In the genomic region with DNA sequence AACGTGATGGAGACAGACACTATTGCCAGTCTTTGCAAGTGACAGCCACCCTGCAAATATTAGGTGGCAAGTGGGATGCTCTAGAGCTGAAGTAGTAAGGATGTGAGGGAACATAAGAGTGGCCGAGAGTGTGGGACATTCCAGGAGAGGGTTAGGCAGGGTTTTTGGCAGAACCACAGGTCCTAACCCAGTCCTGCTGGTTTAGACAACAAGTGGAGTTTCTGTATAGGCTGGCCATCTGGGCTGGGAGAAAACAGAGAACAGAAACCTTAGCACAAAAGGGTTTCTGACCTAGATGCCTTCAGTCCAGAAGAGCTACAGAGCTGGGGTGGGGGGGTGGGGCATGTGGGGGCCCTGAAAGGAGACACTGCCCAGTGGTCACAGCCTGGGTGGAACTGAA, we compare ENCODE assay signal across 1 cellular context.
TF ChIP-seq lines count a peak whose summit lies in the region.

No MANE protein-coding gene starts in this region.

TF ChIP-seq in GM23338, 12 proteins besides CTCF, POLR2A, EP300 and RAD21 (continued from another document):
- TF ChIP-seq, protein P1, sequence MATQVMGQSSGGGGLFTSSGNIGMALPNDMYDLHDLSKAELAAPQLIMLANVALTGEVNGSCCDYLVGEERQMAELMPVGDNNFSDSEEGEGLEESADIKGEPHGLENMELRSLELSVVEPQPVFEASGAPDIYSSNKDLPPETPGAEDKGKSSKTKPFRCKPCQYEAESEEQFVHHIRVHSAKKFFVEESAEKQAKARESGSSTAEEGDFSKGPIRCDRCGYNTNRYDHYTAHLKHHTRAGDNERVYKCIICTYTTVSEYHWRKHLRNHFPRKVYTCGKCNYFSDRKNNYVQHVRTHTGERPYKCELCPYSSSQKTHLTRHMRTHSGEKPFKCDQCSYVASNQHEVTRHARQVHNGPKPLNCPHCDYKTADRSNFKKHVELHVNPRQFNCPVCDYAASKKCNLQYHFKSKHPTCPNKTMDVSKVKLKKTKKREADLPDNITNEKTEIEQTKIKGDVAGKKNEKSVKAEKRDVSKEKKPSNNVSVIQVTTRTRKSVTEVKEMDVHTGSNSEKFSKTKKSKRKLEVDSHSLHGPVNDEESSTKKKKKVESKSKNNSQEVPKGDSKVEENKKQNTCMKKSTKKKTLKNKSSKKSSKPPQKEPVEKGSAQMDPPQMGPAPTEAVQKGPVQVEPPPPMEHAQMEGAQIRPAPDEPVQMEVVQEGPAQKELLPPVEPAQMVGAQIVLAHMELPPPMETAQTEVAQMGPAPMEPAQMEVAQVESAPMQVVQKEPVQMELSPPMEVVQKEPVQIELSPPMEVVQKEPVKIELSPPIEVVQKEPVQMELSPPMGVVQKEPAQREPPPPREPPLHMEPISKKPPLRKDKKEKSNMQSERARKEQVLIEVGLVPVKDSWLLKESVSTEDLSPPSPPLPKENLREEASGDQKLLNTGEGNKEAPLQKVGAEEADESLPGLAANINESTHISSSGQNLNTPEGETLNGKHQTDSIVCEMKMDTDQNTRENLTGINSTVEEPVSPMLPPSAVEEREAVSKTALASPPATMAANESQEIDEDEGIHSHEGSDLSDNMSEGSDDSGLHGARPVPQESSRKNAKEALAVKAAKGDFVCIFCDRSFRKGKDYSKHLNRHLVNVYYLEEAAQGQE (IDR thresholded peaks at IDR 0.05; ENCODE audit: unreplicated experiment): no peak
- TF ChIP-seq JUNB (IDR thresholded peaks at IDR 0.05; ENCODE audit: unreplicated experiment) (no peak), ZNF331 (CRISPR knock-in tag; IDR thresholded peaks at IDR 0.05; ENCODE audit: low read depth) (no peak), POLR2AphosphoS5 (IDR thresholded peaks at IDR 0.05; ENCODE audit: low read depth) (no peak), ZNF114 (CRISPR knock-in tag; IDR thresholded peaks at IDR 0.05) (no peak), EZH2phosphoT487 (IDR thresholded peaks at IDR 0.05; ENCODE audit: unreplicated experiment) (no peak), NANOG (IDR thresholded peaks at IDR 0.05; ENCODE audit: borderline replicate concordance) (no peak)
- TF ChIP-seq, protein P2, sequence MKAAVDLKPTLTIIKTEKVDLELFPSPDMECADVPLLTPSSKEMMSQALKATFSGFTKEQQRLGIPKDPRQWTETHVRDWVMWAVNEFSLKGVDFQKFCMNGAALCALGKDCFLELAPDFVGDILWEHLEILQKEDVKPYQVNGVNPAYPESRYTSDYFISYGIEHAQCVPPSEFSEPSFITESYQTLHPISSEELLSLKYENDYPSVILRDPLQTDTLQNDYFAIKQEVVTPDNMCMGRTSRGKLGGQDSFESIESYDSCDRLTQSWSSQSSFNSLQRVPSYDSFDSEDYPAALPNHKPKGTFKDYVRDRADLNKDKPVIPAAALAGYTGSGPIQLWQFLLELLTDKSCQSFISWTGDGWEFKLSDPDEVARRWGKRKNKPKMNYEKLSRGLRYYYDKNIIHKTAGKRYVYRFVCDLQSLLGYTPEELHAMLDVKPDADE (IDR thresholded peaks at IDR 0.05): no peak
- TF ChIP-seq, protein P3, sequence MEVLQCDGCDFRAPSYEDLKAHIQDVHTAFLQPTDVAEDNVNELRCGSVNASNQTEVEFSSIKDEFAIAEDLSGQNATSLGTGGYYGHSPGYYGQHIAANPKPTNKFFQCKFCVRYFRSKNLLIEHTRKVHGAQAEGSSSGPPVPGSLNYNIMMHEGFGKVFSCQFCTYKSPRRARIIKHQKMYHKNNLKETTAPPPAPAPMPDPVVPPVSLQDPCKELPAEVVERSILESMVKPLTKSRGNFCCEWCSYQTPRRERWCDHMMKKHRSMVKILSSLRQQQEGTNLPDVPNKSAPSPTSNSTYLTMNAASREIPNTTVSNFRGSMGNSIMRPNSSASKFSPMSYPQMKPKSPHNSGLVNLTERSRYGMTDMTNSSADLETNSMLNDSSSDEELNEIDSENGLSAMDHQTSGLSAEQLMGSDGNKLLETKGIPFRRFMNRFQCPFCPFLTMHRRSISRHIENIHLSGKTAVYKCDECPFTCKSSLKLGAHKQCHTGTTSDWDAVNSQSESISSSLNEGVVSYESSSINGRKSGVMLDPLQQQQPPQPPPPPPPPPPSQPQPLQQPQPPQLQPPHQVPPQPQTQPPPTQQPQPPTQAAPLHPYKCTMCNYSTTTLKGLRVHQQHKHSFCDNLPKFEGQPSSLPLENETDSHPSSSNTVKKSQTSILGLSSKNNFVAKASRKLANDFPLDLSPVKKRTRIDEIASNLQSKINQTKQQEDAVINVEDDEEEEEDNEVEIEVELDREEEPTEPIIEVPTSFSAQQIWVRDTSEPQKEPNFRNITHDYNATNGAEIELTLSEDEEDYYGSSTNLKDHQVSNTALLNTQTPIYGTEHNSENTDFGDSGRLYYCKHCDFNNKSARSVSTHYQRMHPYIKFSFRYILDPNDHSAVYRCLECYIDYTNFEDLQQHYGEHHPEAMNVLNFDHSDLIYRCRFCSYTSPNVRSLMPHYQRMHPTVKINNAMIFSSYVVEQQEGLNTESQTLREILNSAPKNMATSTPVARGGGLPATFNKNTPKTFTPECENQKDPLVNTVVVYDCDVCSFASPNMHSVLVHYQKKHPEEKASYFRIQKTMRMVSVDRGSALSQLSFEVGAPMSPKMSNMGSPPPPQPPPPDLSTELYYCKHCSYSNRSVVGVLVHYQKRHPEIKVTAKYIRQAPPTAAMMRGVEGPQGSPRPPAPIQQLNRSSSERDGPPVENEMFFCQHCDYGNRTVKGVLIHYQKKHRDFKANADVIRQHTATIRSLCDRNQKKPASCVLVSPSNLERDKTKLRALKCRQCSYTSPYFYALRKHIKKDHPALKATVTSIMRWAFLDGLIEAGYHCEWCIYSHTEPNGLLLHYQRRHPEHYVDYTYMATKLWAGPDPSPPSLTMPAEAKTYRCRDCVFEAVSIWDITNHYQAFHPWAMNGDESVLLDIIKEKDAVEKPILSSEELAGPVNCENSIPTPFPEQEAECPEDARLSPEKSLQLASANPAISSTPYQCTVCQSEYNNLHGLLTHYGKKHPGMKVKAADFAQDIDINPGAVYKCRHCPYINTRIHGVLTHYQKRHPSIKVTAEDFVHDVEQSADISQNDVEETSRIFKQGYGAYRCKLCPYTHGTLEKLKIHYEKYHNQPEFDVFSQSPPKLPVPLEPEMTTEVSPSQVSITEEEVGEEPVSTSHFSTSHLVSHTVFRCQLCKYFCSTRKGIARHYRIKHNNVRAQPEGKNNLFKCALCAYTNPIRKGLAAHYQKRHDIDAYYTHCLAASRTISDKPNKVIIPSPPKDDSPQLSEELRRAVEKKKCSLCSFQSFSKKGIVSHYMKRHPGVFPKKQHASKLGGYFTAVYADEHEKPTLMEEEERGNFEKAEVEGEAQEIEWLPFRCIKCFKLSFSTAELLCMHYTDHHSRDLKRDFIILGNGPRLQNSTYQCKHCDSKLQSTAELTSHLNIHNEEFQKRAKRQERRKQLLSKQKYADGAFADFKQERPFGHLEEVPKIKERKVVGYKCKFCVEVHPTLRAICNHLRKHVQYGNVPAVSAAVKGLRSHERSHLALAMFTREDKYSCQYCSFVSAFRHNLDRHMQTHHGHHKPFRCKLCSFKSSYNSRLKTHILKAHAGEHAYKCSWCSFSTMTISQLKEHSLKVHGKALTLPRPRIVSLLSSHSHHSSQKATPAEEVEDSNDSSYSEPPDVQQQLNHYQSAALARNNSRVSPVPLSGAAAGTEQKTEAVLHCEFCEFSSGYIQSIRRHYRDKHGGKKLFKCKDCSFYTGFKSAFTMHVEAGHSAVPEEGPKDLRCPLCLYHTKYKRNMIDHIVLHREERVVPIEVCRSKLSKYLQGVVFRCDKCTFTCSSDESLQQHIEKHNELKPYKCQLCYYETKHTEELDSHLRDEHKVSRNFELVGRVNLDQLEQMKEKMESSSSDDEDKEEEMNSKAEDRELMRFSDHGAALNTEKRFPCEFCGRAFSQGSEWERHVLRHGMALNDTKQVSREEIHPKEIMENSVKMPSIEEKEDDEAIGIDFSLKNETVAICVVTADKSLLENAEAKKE (CRISPR knock-in tag; IDR thresholded peaks at IDR 0.05): no peak
